19 cellular contexts compared by ENCODE assay signal in genomic region chr21:42735061-42735460, GRCh38.
DNase-seq lines count a peak whose midpoint lies in the region; ATAC-seq and TF ChIP-seq lines count a peak whose summit lies in the region.
"Had no signal": no experiment of that assay in that cellular context is flagged by ENCODE, and none has a peak within 500 bp of the region (broad histone marks: within the 10 kb centered on the region; RNA-seq: fewer than 3 reads in every experiment).

No MANE protein-coding gene starts in this region.

- peaks cover 43% of the 10 kb centered on the region for H3K4me1 ChIP-seq in CD4-positive, CD25-positive, alpha-beta regulatory T cell (ENCODE audit: control insufficient read depth, insufficient read depth, low read length, poor library complexity, severe bottlenecking)
- peaks cover 47 to 54% of the 10 kb centered on the region in 2 donors for H3K4me1 ChIP-seq in mucosa of rectum (ENCODE audit: control insufficient read depth in 2 of 2, insufficient read depth in 2 of 2, low read length in 2 of 2)

- no peaks in the 10 kb centered on the region for H3K27me3 ChIP-seq in CD4-positive, CD25-positive, alpha-beta regulatory T cell (ENCODE audit: control insufficient read depth, insufficient read depth, low read length)
- H3K27me3 ChIP-seq in mucosa of rectum (ENCODE audit: control insufficient read depth in 2 of 2, insufficient read depth in 2 of 2, low read length in 2 of 2): no peaks in the 10 kb centered on the region
- H3K27me3 ChIP-seq: tibial nerve had no signal

- H3K9ac ChIP-seq in mucosa of rectum (ENCODE audit: low read depth in 1 of 2, low read length in 2 of 2): peak overlapping the region in 1 of 2 donors; percentile 24

- H3K9me3 ChIP-seq in CD4-positive, CD25-positive, alpha-beta regulatory T cell (ENCODE audit: control insufficient read depth in 2 of 2, low read length in 2 of 2): no peaks in the 10 kb centered on the region
- H3K9me3 ChIP-seq in mucosa of rectum (ENCODE audit: control insufficient read depth in 2 of 2, low read length in 2 of 2): no peaks in the 10 kb centered on the region
- H3K9me3 ChIP-seq: tibial nerve had no signal

- no peaks in the 10 kb centered on the region for H3K27me3 Mint-ChIP-seq in T-helper 1 cell treated with Interleukin-12 subunit alpha and Interleukin-12 subunit beta and Interleukin-4 antibody, amounts not matched to agents 30 μg/mL and 1 μg/mL, for 36 hours (ENCODE audit: low read depth)
- no peaks in the 10 kb centered on the region for H3K27me3 Mint-ChIP-seq in CD4-positive, CD25-positive, alpha-beta regulatory T cell
- H3K27me3 Mint-ChIP-seq: progenitor cell of endocrine pancreas; stimulated activated naive CD8-positive, alpha-beta T cell treated with anti-CD3 and anti-CD28 coated beads, Interleukin-15, amount 100 ng/mL, for 72 hours had no signal

- H3K27ac Mint-ChIP-seq in T-helper 1 cell treated with Interleukin-12 subunit alpha and Interleukin-12 subunit beta and Interleukin-4 antibody, amounts not matched to agents 30 μg/mL and 1 μg/mL, for 36 hours: peak overlapping the region; percentile 20
- peak overlapping the region; percentile 86 to 98 (median 89) for H3K27ac Mint-ChIP-seq in CD4-positive, CD25-positive, alpha-beta regulatory T cell
- H3K27ac Mint-ChIP-seq: activated naive CD4-positive, alpha-beta T cell treated with anti-CD3 and anti-CD28 coated beads for 36 hours; WTC11 had no signal

- H3K36me3 Mint-ChIP-seq in T-helper 1 cell treated with Interleukin-12 subunit alpha and Interleukin-12 subunit beta and Interleukin-4 antibody, amounts not matched to agents 30 μg/mL and 1 μg/mL, for 36 hours (ENCODE audit: low read depth): peaks cover 15% of the 10 kb centered on the region
- peaks cover 24% of the 10 kb centered on the region for H3K36me3 Mint-ChIP-seq in CD4-positive, CD25-positive, alpha-beta regulatory T cell

- no peak overlapping the region for H3K4me3 Mint-ChIP-seq in T-helper 1 cell treated with Interleukin-12 subunit alpha and Interleukin-12 subunit beta and Interleukin-4 antibody, amounts not matched to agents 30 μg/mL and 1 μg/mL, for 36 hours
- H3K4me3 Mint-ChIP-seq in CD4-positive, CD25-positive, alpha-beta regulatory T cell: peak overlapping the region in 3 of 4 donors; percentile 43 to 69 (median 48)
- H3K4me3 Mint-ChIP-seq: activated naive CD4-positive, alpha-beta T cell treated with anti-CD3 and anti-CD28 coated beads for 36 hours; WTC11 had no signal

- peaks cover 55% of the 10 kb centered on the region for H3K4me1 Mint-ChIP-seq in T-helper 1 cell treated with Interleukin-12 subunit alpha and Interleukin-12 subunit beta and Interleukin-4 antibody, amounts not matched to agents 30 μg/mL and 1 μg/mL, for 36 hours (ENCODE audit: low read depth)
- peaks cover 10 to 58% (median 34%) of the 10 kb centered on the region in 4 donors for H3K4me1 Mint-ChIP-seq in CD4-positive, CD25-positive, alpha-beta regulatory T cell

- no peaks in the 10 kb centered on the region for H3K36me3 ChIP-seq in CD4-positive, CD25-positive, alpha-beta regulatory T cell (ENCODE audit: control insufficient read depth, insufficient read depth, low read length)
- H3K36me3 ChIP-seq in mucosa of rectum (ENCODE audit: control insufficient read depth in 2 of 2, insufficient read depth in 2 of 2, low read length in 2 of 2): peaks cover 22 to 23% of the 10 kb centered on the region in 2 donors

- peak overlapping the region; percentile 21 for H3K4me3 ChIP-seq in CD4-positive, CD25-positive, alpha-beta regulatory T cell (ENCODE audit: low read depth, low read length)
- H3K4me3 ChIP-seq in coronary artery (no peak overlapping the region), mucosa of rectum (ENCODE audit: low read length in 2 of 2) (no peak overlapping the region)
- H3K4me3 ChIP-seq: tibial nerve had no signal

- DNase-seq in T-helper 1 cell (no peak), coronary artery (ENCODE audit: low spot score) (peak; percentile 66), SHP77 (lab: John Stamatoyannopoulos, UW) (no peak), cerebellar cortex (ENCODE audit: low spot score) (no peak)
- DNase-seq in CD4-positive, CD25-positive, alpha-beta regulatory T cell: no peak
- DNase-seq: activated naive CD4-positive, alpha-beta T cell treated with anti-CD3 and anti-CD28 coated beads for 36 hours; activated T-cell treated with anti-CD3 and anti-CD28 coated beads, Interleukin-2, amount 50 U/mL, for 48 hours; AML-193; islet precursor cell; KG1; NCI-H2171; stimulated activated naive CD8-positive, alpha-beta T cell treated with anti-CD3 and anti-CD28 coated beads, Interleukin-15, amount 100 ng/mL, for 72 hours; T-helper 9 cell had no signal

- H3K27ac ChIP-seq in CD4-positive, CD25-positive, alpha-beta regulatory T cell (ENCODE audit: insufficient read depth, low read length, poor library complexity, severe bottlenecking): no peak overlapping the region
- no peak overlapping the region for H3K27ac ChIP-seq in coronary artery
- H3K27ac ChIP-seq in mucosa of rectum (ENCODE audit: low read depth in 2 of 2, low read length in 2 of 2): peak overlapping the region; percentile 2 to 74
- H3K27ac ChIP-seq: tibial nerve had no signal

- no peak for TF ChIP-seq CTCF in coronary artery (IDR thresholded peaks at IDR 0.05)

- no peak for ATAC-seq in CD4-positive, CD25-positive, alpha-beta regulatory T cell (ENCODE audit: low read depth in 2 of 2)
- no peak for ATAC-seq in HG03039 (IDR thresholded peaks at IDR 0.05; ENCODE audit: unreplicated experiment)
- ATAC-seq: WTC11 had no signal

- H3K9me3 Mint-ChIP-seq in T-helper 1 cell treated with Interleukin-12 subunit alpha and Interleukin-12 subunit beta and Interleukin-4 antibody, amounts not matched to agents 30 μg/mL and 1 μg/mL, for 36 hours: no peaks in the 10 kb centered on the region
- no peaks in the 10 kb centered on the region for H3K9me3 Mint-ChIP-seq in CD4-positive, CD25-positive, alpha-beta regulatory T cell
- H3K9me3 Mint-ChIP-seq: activated naive CD4-positive, alpha-beta T cell treated with anti-CD3 and anti-CD28 coated beads for 36 hours; stimulated activated naive CD8-positive, alpha-beta T cell treated with anti-CD3 and anti-CD28 coated beads, Interleukin-15, amount 100 ng/mL, for 72 hours; WTC11 had no signal

Comparison
In these comparisons a context has a peak if more than half of its experiments do, and no peak if none do; other contexts are left out.
1. H3K27ac ChIP-seq: peak in mucosa of rectum (2 of 2); none in CD4-positive, CD25-positive, alpha-beta regulatory T cell (single experiment) and coronary artery (0 of 2).